8 cellular contexts compared by ENCODE assay signal in the genomic region with DNA sequence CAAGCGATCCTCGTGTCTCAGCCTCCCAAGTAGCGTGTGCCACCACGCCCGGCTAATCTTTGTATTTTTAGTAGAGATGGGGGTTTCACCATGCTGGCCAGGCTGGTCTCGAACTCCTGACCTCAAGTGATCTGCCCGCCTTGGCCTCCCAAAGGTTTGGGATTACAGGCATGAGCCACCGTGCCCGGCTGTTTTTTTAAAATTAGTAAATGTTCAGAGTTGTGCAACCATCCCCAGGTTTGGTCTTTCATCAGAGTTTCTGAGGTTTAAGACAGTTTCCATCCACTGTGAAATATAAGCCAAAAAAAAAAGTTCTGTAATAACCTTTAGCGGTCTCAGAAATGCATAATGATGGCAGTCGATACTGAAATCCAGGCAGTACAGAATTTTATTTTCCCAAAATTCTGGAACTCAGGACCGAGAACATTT. TPM values are rescaled to one million over a fixed set of nuclear protein-coding genes. Genes with fewer than 3 reads are reported as not detected.
DNase-seq lines count a peak whose midpoint lies in the region; ATAC-seq and TF ChIP-seq lines count a peak whose summit lies in the region.

No MANE protein-coding gene starts in this region.

- H3K4ac ChIP-seq in H9 (ENCODE audit: low read depth, low read length): no peak overlapping the region

- peaks cover 37% of the 10 kb centered on the region for H3K4me1 ChIP-seq in CD8-positive, alpha-beta T cell (ENCODE audit: insufficient read depth, low read length)
- H3K4me1 ChIP-seq in H9 (ENCODE audit: insufficient read depth, low read length): no peaks in the 10 kb centered on the region
- peaks cover 12% of the 10 kb centered on the region for H3K4me1 ChIP-seq in Panc1 (ENCODE audit: control insufficient read depth, insufficient read depth, low read length)
- no peaks in the 10 kb centered on the region for H3K4me1 ChIP-seq in colonic mucosa

- H4K5ac ChIP-seq in H9 (ENCODE audit: insufficient read length, low read depth, low read length): no peak overlapping the region

- no peak overlapping the region for H2AFZ ChIP-seq in H9 (ENCODE audit: low read length)

- H2BK120ac ChIP-seq in H9 (ENCODE audit: low read depth, low read length, poor library complexity, severe bottlenecking): no peak overlapping the region

- H2BK15ac ChIP-seq in H9 (ENCODE audit: low read depth, low read length): no peak overlapping the region

- H2BK12ac ChIP-seq in H9 (ENCODE audit: insufficient read length, low read depth, low read length): no peak overlapping the region

- H4K91ac ChIP-seq in H9 (ENCODE audit: insufficient read length, low read depth, low read length): no peak overlapping the region

- no peak overlapping the region for H3K56ac ChIP-seq in H9 (ENCODE audit: insufficient read length, low read depth, low read length)

- peak overlapping the region; percentile 64 for H3K4me3 ChIP-seq in CD8-positive, alpha-beta T cell (ENCODE audit: low read depth, low read length)
- H3K4me3 ChIP-seq in Panc1 (ENCODE audit: low read depth in 2 of 2, low read length in 2 of 2) (peak overlapping the region; percentile 62 to 69), colonic mucosa (peak overlapping the region; percentile 13)

- H2AK5ac ChIP-seq in H9 (ENCODE audit: insufficient read length, low read length): no peak overlapping the region

- in situ Hi-C loops in Panc1 (cut with HindIII; ENCODE audit: low pct_unique_long_range_greater_than_20kb, low sequenced_read_pairs): no loop called here

- peaks cover 17% of the 10 kb centered on the region for H3K36me3 Mint-ChIP-seq in CD8-positive, alpha-beta T cell
- H3K36me3 Mint-ChIP-seq in H9 (ENCODE audit: insufficient read depth in 1 of 3, low read depth in 3 of 3) (peaks cover 6 to 15% (median 13%) of the 10 kb centered on the region in 3 experiments; a peak in 6 of 7 replicates), nephron (ENCODE audit: low read depth) (peaks cover 9% of the 10 kb centered on the region)

- no peaks in the 10 kb centered on the region for H4K20me1 ChIP-seq in H9 (ENCODE audit: control insufficient read depth, insufficient read depth, insufficient read length)

- intact Hi-C loops in CD8-positive, alpha-beta T cell (cut with DNase I, micrococcal nuclease): loop anchor here (1.0 to 10.0 kb wide), 11 partner anchors 52 to 1637 kb away; a partner anchor contains a TSS
- intact Hi-C loops in Panc1 (cut with micrococcal nuclease; ENCODE audit: unreplicated experiment): no loop called here
- intact Hi-C loops in colonic mucosa (cut with DNase I): no loop called here

- WGBS in H9 (ENCODE audit: extremely low coverage, insufficient read length, low lambda C conversion rate): no CpG with 5 or more reads among the region's 12 CpGs

- TF ChIP-seq CTCF in CD8-positive, alpha-beta T cell (IDR thresholded peaks at IDR 0.05): no peak
- no peak for TF ChIP-seq CTCF in H9 (conservative IDR thresholded peaks at IDR 0.05)
- no peak for TF ChIP-seq CTCF in Panc1 (IDR thresholded peaks at IDR 0.05)
- no peak for TF ChIP-seq CTCF in colonic mucosa (IDR thresholded peaks at IDR 0.05)
- TF ChIP-seq CTCF in nephron (IDR thresholded peaks at IDR 0.05; ENCODE audit: unreplicated experiment in 3 of 3): no peak

- H3K9me3 ChIP-seq in CD8-positive, alpha-beta T cell (ENCODE audit: low read length): no peaks in the 10 kb centered on the region
- H3K9me3 ChIP-seq in H9 (ENCODE audit: control insufficient read depth, low read depth, low read length): no peaks in the 10 kb centered on the region
- H3K9me3 ChIP-seq in Panc1 (ENCODE audit: control insufficient read depth, insufficient read depth, low read depth, low read length): no peaks in the 10 kb centered on the region
- no peaks in the 10 kb centered on the region for H3K9me3 ChIP-seq in colonic mucosa

- DNase-seq in CD8-positive, alpha-beta T cell: peak in 2 of 7 experiments; percentile 5 to 11
- DNase-seq in H9: no peak
- no peak for DNase-seq in Panc1 (ENCODE audit: low read depth, low spot score)
- DNase-seq in colonic mucosa: no peak
- DNase-seq in ureter (ENCODE audit: low spot score): no peak
- DNase-seq in occipital lobe (lab: John Stamatoyannopoulos, UW): no peak
- DNase-seq in DMS53 treated with DMSO at 0.1 percent for 48 hours (lab: John Stamatoyannopoulos, UW; ENCODE audit: unreplicated experiment): no peak

- no peak overlapping the region for H4K8ac ChIP-seq in H9 (replicated peaks; ENCODE audit: insufficient read length, low read depth, low read length)

- H3K18ac ChIP-seq in H9 (ENCODE audit: insufficient read length, low read depth, low read length): no peak overlapping the region

- H3K4me1 Mint-ChIP-seq in CD8-positive, alpha-beta T cell (ENCODE audit: low read depth): peaks cover 44% of the 10 kb centered on the region
- H3K4me1 Mint-ChIP-seq in H9 (peaks cover 5 to 9% of the 10 kb centered on the region in 2 experiments), nephron (peaks cover 19% of the 10 kb centered on the region)

- no TSS peak for BruUV-seq in Panc1 (replicated peaks; lab: Mats Ljungman, UMichigan)

- H3K4me2 ChIP-seq in H9 (ENCODE audit: insufficient read depth, insufficient read length, low read length): peak overlapping the region; percentile 48

- POLR2A ChIA-PET in CD8-positive, alpha-beta T cell (lab: Charles Lee): interaction anchor here (1.0 to 1.7 kb wide), 4 partner anchors 10 to 162 kb away, joined by 3 to 5 read pairs (median 4); a partner anchor contains a TSS
- POLR2A ChIA-PET in Panc1 (lab: Charles Lee): interaction anchor here (0.6 kb wide), 1 partner anchor 60 kb away, joined by 5 read pairs; no protein-coding TSS in a partner anchor

- peak overlapping the region; percentile 45 for H3K27ac ChIP-seq in CD8-positive, alpha-beta T cell (ENCODE audit: low read depth, low read length)
- H3K27ac ChIP-seq in H9 (ENCODE audit: insufficient read length, low read depth, low read length) (no peak overlapping the region), Panc1 (ENCODE audit: low read length) (peak overlapping the region; percentile 91), colonic mucosa (peak overlapping the region; percentile 67)

- no peaks in the 10 kb centered on the region for H3K9me3 Mint-ChIP-seq in CD8-positive, alpha-beta T cell
- H3K9me3 Mint-ChIP-seq in H9: no peaks in the 10 kb centered on the region
- H3K9me3 Mint-ChIP-seq in nephron: no peaks in the 10 kb centered on the region

- CTCF ChIA-PET in CD8-positive, alpha-beta T cell (lab: Charles Lee): no interaction called here
- CTCF ChIA-PET in Panc1 (lab: Charles Lee): no interaction called here

- H3K9ac ChIP-seq in H9 (ENCODE audit: extremely low read depth, insufficient read length, low read length): no peak overlapping the region
- peak overlapping the region; percentile 30 to 66 for H3K9ac ChIP-seq in colonic mucosa (ENCODE audit: low read depth in 2 of 2, low read length in 2 of 2)

- no peak overlapping the region for H3T11ph ChIP-seq in H9 (ENCODE audit: low read length)

- peaks cover 5% of the 10 kb centered on the region for H3K27me3 Mint-ChIP-seq in CD8-positive, alpha-beta T cell (ENCODE audit: low read depth)
- H3K27me3 Mint-ChIP-seq in H9 (ENCODE audit: low read depth): peaks cover 17% of the 10 kb centered on the region
- H3K27me3 Mint-ChIP-seq in nephron (ENCODE audit: low read depth): peaks cover 5% of the 10 kb centered on the region

- H3K4me3 Mint-ChIP-seq in CD8-positive, alpha-beta T cell: peak overlapping the region; percentile 83
- peak overlapping the region; percentile 60 to 81 for H3K4me3 Mint-ChIP-seq in H9
- H3K4me3 Mint-ChIP-seq in nephron: peak overlapping the region; percentile 82 to 89 (median 88)

- no peak overlapping the region for H3K23ac ChIP-seq in H9 (ENCODE audit: insufficient read length, low read depth, low read length)

- H3K23me2 ChIP-seq in H9 (ENCODE audit: insufficient read length, low read depth, low read length, poor library complexity, severe bottlenecking): no peaks in the 10 kb centered on the region

- H3K14ac ChIP-seq in H9 (ENCODE audit: insufficient read depth, low read length): no peak overlapping the region

- ATAC-seq in CD8-positive, alpha-beta T cell: no peak
- ATAC-seq in Panc1: peak; percentile 1; the same call in 1 of the 2 replicates

- H3K36me3 ChIP-seq in CD8-positive, alpha-beta T cell (ENCODE audit: insufficient read depth, low read length): peaks cover 4% of the 10 kb centered on the region
- peaks cover 4% of the 10 kb centered on the region for H3K36me3 ChIP-seq in Panc1 (ENCODE audit: control insufficient read depth, insufficient read depth, low read length)
- H3K36me3 ChIP-seq in colonic mucosa: no peaks in the 10 kb centered on the region

- H3K27ac Mint-ChIP-seq in CD8-positive, alpha-beta T cell: peak overlapping the region; percentile 90
- H3K27ac Mint-ChIP-seq in H9 (no peak overlapping the region), nephron (peak overlapping the region; percentile 68 to 92 (median 87))

- no peaks in the 10 kb centered on the region for H3K27me3 ChIP-seq in CD8-positive, alpha-beta T cell (ENCODE audit: insufficient read depth, low read length)
- H3K27me3 ChIP-seq in H9 (ENCODE audit: insufficient read depth, low read length) (no peaks in the 10 kb centered on the region), Panc1 (ENCODE audit: control insufficient read depth, insufficient read depth, low read length) (no peaks in the 10 kb centered on the region), colonic mucosa (no peaks in the 10 kb centered on the region)

- H2BK20ac ChIP-seq in H9 (ENCODE audit: low read depth, low read length, poor library complexity, severe bottlenecking): no peak overlapping the region

- H2BK5ac ChIP-seq in H9 (ENCODE audit: insufficient read length, low read length): no peak overlapping the region

- peaks cover 2% of the 10 kb centered on the region; the same call in 1 of the 2 replicates for H3K79me2 ChIP-seq in H9 (ENCODE audit: insufficient read depth, low read length)

- no peaks in the 10 kb centered on the region for H3K79me1 ChIP-seq in H9 (ENCODE audit: insufficient read depth, low read depth, low read length, poor library complexity, severe bottlenecking)

RNA-seq across cellular contexts. Expression of a gene that starts 0.5 kb away (rescaled TPM):
- total RNA-seq in CD8-positive, alpha-beta T cell: 1 to 10 TPM; 6.9 to 8.6 TPM
- 0.28 and 0.39 TPM in 2 replicates for total RNA-seq in H9 (2021)
- 4.0 TPM for total RNA-seq in Panc1 (2021; ENCODE audit: unreplicated experiment)
- 4.9 TPM for polyA plus RNA-seq in Panc1 (2012; ENCODE audit: insufficient read length)
- total RNA-seq in colonic mucosa: 1 to 10 TPM; 1.2 to 4.6 TPM
- total RNA-seq in ureter: 11.3 TPM
- total RNA-seq in occipital lobe: 188 TPM

RNA-seq across cellular contexts. Expression of a gene that starts 1.8 kb away (rescaled TPM):
- 10 to 100 TPM; 72.5 to 78.5 TPM for total RNA-seq in CD8-positive, alpha-beta T cell
- total RNA-seq in H9 (2021): 50.2 and 53.4 TPM in 2 replicates
- 47.6 TPM for total RNA-seq in Panc1 (2021; ENCODE audit: unreplicated experiment)
- polyA plus RNA-seq in Panc1 (2012; ENCODE audit: insufficient read length): 23.9 TPM
- 10 to 100 TPM; 33.3 to 34.7 TPM for total RNA-seq in colonic mucosa
- 82.9 TPM for total RNA-seq in ureter
- total RNA-seq in occipital lobe: 35.1 TPM

RNA-seq across cellular contexts. Expression of a gene that starts 52.3 kb away (rescaled TPM):
- total RNA-seq in CD8-positive, alpha-beta T cell: 10 to 100 TPM; 79.6 to 85.0 TPM
- total RNA-seq in H9 (2021): 26.4 and 27.4 TPM in 2 replicates
- total RNA-seq in Panc1 (2021; ENCODE audit: unreplicated experiment): 28.1 TPM
- 26.5 TPM for polyA plus RNA-seq in Panc1 (2012; ENCODE audit: insufficient read length)
- total RNA-seq in colonic mucosa: 10 to 100 TPM; 14.6 to 51.7 TPM
- total RNA-seq in ureter: 29.8 TPM
- total RNA-seq in occipital lobe: 32.0 TPM

Comparison
In these comparisons a context has a peak if more than half of its experiments do, and no peak if none do; other contexts are left out.
1. H3K4me3 ChIP-seq: peak in every context shown above with its lines; median percentile 66 in Panc1; 64 in CD8-positive, alpha-beta T cell; 13 in colonic mucosa.
2. H3K27ac Mint-ChIP-seq: peak in CD8-positive, alpha-beta T cell (single experiment) and nephron (3 of 3); none in H9 (0 of 3).
3. RNA of a gene that starts 0.5 kb away (total RNA-seq): 188 TPM in occipital lobe (single experiment); 11.3 TPM in ureter (single experiment), 6.9 to 8.6 TPM in CD8-positive, alpha-beta T cell, 1.2 to 4.6 TPM in colonic mucosa, 4.0 TPM in Panc1 (single experiment) and 0.28 to 0.39 TPM in H9; every median in the first group is over 10 times any median in the second.
4. intact Hi-C loops: an anchor here in CD8-positive, alpha-beta T cell (1.0 to 10.0 kb wide); none called in Panc1 and colonic mucosa.
5. Peak in every context shown above with its lines, with median percentiles within 50 percentile points of each other: H3K4me3 Mint-ChIP-seq.